ENCODE assay signal across 8 cellular contexts in the genomic region with DNA sequence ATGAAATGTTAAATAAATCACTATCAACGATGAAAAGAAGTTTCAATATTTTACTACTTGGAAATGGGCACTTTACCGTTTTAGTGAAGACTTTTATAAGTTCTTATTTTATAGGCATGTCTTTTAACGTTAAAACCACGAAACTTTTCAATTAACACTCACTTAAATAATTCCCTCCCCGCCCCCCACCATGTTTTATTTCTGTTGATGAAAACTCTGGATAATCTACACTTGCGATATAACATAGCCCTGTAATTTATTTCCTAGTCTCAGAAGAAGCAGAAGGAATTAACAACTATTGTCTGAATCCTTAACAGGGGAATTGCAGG. TPM values are rescaled to one million over a fixed set of nuclear protein-coding genes. Genes with fewer than 3 reads are reported as not detected.
A peak's percentile ranks its signal among the peaks of the same experiment; 100 is the strongest.
DNase-seq lines count a peak whose midpoint lies in the region; ATAC-seq and TF ChIP-seq lines count a peak whose summit lies in the region.

No MANE protein-coding gene starts in this region.

- H2AK5ac ChIP-seq in mesendoderm (ENCODE audit: low read length), result no peak overlapping the region

- H3K27me3 ChIP-seq in mammary epithelial cell (ENCODE audit: insufficient read depth, low read length), result no peaks in the 10 kb centered on the region
- H3K27me3 ChIP-seq in mesendoderm (ENCODE audit: insufficient read depth, low read length, poor library complexity), result no peaks in the 10 kb centered on the region
- H3K27me3 ChIP-seq in thymus (ENCODE audit: control insufficient read depth, insufficient read depth), result no peaks in the 10 kb centered on the region

- CTCF ChIA-PET in mammary epithelial cell (lab: Charles Lee; ENCODE audit: low non-redundant PET), result no interaction called here

- H3K79me1 ChIP-seq in mesendoderm (ENCODE audit: low read length), result no peaks in the 10 kb centered on the region

- no peak overlapping the region for H3K56ac ChIP-seq in mesendoderm (ENCODE audit: low read length)

- H3K4me3 Mint-ChIP-seq in activated T-cell treated with anti-CD3 and anti-CD28 coated beads, Interleukin-2, amount 50 U/mL, for 72 hours, result peak overlapping the region; percentile 87 to 99

- no peaks in the 10 kb centered on the region for H3K27me3 Mint-ChIP-seq in activated T-cell treated with anti-CD3 and anti-CD28 coated beads, Interleukin-2, amount 50 U/mL, for 72 hours (ENCODE audit: low read depth)

- DNase-seq in activated T-cell treated with anti-CD3 and anti-CD28 coated beads, Interleukin-2, amount 50 U/mL, for 72 hours, result no peak
- DNase-seq in activated T-cell treated with anti-CD3 and anti-CD28 coated beads, Interleukin-2, amount 50 U/mL, for 1 hour, result no peak
- DNase-seq in mammary epithelial cell, result no peak
- DNase-seq in mesendoderm, result no peak
- DNase-seq in islet precursor cell, result no peak
- DNase-seq in DMS79 (lab: John Stamatoyannopoulos, UW), result no peak
- DNase-seq in RPMI8226, result no peak

- in situ Hi-C loops in mammary epithelial cell (cut with MboI; ENCODE audit: low sequenced_read_pairs in 2 of 2), result no loop called here

- H3K9me3 ChIP-seq in mammary epithelial cell (replicated peaks; ENCODE audit: insufficient read depth, low read length) (peaks cover 8% of the 10 kb centered on the region), thymus (ENCODE audit: control insufficient read depth) (no peaks in the 10 kb centered on the region)

- H2BK120ac ChIP-seq in mesendoderm (ENCODE audit: low read depth, low read length), result no peak overlapping the region

- H3K4me1 ChIP-seq in mammary epithelial cell (ENCODE audit: insufficient read depth, low read length) (no peaks in the 10 kb centered on the region), mesendoderm (ENCODE audit: control insufficient read depth, low read depth, low read length) (no peaks in the 10 kb centered on the region), thymus (ENCODE audit: control insufficient read depth, insufficient read depth, low read length) (no peaks in the 10 kb centered on the region)

- H3K36me3 ChIP-seq in mammary epithelial cell (ENCODE audit: insufficient read depth, low read length), result no peaks in the 10 kb centered on the region
- H3K36me3 ChIP-seq in mesendoderm (ENCODE audit: control insufficient read depth, insufficient read depth, low read length), result no peaks in the 10 kb centered on the region
- H3K36me3 ChIP-seq in thymus (ENCODE audit: control insufficient read depth, insufficient read depth), result no peaks in the 10 kb centered on the region

- no peak overlapping the region for H3K27ac Mint-ChIP-seq in activated T-cell treated with anti-CD3 and anti-CD28 coated beads, Interleukin-2, amount 50 U/mL, for 72 hours

- H3K4me3 ChIP-seq in mammary epithelial cell (replicated peaks in 1 of 3; ENCODE audit: insufficient read depth in 1 of 3, low read depth in 2 of 3, low read length in 3 of 3), result peak overlapping the region; percentile 61 to 82 (median 69)
- H3K4me3 ChIP-seq in mesendoderm (ENCODE audit: low read length), result no peak overlapping the region
- H3K4me3 ChIP-seq in thymus (ENCODE audit: low read length), result peak overlapping the region; percentile 50

- no peaks in the 10 kb centered on the region for H4K20me1 ChIP-seq in mammary epithelial cell (ENCODE audit: insufficient read depth, low read length)

- peak overlapping the region; percentile 99 for H2AFZ ChIP-seq in mammary epithelial cell (ENCODE audit: low read depth, low read length)

- H4K8ac ChIP-seq in mesendoderm (ENCODE audit: low read depth, low read length), result no peak overlapping the region

- WGBS in mammary epithelial cell (ENCODE audit: low coverage, missing lambda C conversion rate), result 33% methylated on average over 6 of the region's 6 CpGs
- 100% methylated on average over 1 of the region's 6 CpGs for WGBS in mesendoderm (ENCODE audit: extremely low coverage, insufficient coverage, low lambda C conversion rate)
- WGBS in thymus, result 41% methylated on average over 6 of the region's 6 CpGs

- dilution Hi-C loops in mammary epithelial cell (cut with HindIII; ENCODE audit: low sequenced_read_pairs), result loop anchor here (5.0 kb wide), 1 partner anchor 99 kb away; no protein-coding TSS in a partner anchor

- peaks cover 5% of the 10 kb centered on the region for H3K4me1 Mint-ChIP-seq in activated T-cell treated with anti-CD3 and anti-CD28 coated beads, Interleukin-2, amount 50 U/mL, for 72 hours (ENCODE audit: low read depth)

- H3K27ac ChIP-seq in mammary epithelial cell (ENCODE audit: insufficient read depth, low read depth, low read length) (no peak overlapping the region), mesendoderm (ENCODE audit: low read depth, low read length) (no peak overlapping the region), thymus (ENCODE audit: low read depth) (no peak overlapping the region)

- H3K4me2 ChIP-seq in mammary epithelial cell (ENCODE audit: insufficient read depth, low read depth, low read length), result peak overlapping the region; percentile 79
- H3K4me2 ChIP-seq in mesendoderm (ENCODE audit: low read length), result no peak overlapping the region

- peaks cover 16 to 20% of the 10 kb centered on the region in 2 donors for H3K9me3 Mint-ChIP-seq in activated T-cell treated with anti-CD3 and anti-CD28 coated beads, Interleukin-2, amount 50 U/mL, for 72 hours

- H2BK5ac ChIP-seq in mesendoderm (ENCODE audit: low read length), result no peak overlapping the region

- no TSS peak for BruUV-seq in mammary epithelial cell (replicated peaks; lab: Mats Ljungman, UMichigan)

- H3K9ac ChIP-seq in mammary epithelial cell (ENCODE audit: insufficient read depth, low read length), result no peak overlapping the region
- no peak overlapping the region for H3K9ac ChIP-seq in mesendoderm (ENCODE audit: low read length)

- H3K79me2 ChIP-seq in mammary epithelial cell (ENCODE audit: insufficient read depth, low read length) (no peaks in the 10 kb centered on the region), mesendoderm (ENCODE audit: control insufficient read depth, insufficient read depth, low read length) (no peaks in the 10 kb centered on the region)

- H4K5ac ChIP-seq in mesendoderm (ENCODE audit: low read length), result peak overlapping the region; percentile 47

- no peak overlapping the region for H3K23ac ChIP-seq in mesendoderm (ENCODE audit: low read length)

- no peak overlapping the region for H3K4ac ChIP-seq in mesendoderm (ENCODE audit: low read depth, low read length)

- H2BK15ac ChIP-seq in mesendoderm (replicated peaks; ENCODE audit: low read depth), result no peak overlapping the region

- peaks cover 18 to 21% of the 10 kb centered on the region in 2 donors for H3K36me3 Mint-ChIP-seq in activated T-cell treated with anti-CD3 and anti-CD28 coated beads, Interleukin-2, amount 50 U/mL, for 72 hours (ENCODE audit: insufficient read depth in 2 of 2)

- no peak overlapping the region for H3K18ac ChIP-seq in mesendoderm (ENCODE audit: low read length)

- no peak for ATAC-seq in activated T-cell treated with anti-CD3 and anti-CD28 coated beads, Interleukin-2, amount 50 U/mL, for 72 hours (replicated peaks in 1 of 2)

- TF ChIP-seq CTCF in mammary epithelial cell (conservative IDR thresholded peaks at IDR 0.05 in 1 of 2, IDR thresholded peaks at IDR 0.05 in 1 of 2; ENCODE audit: extremely low read depth in 1 of 2, insufficient read depth in 1 of 2, low read depth in 1 of 2, low read length in 2 of 2), result no peak

- intact Hi-C loops in mammary epithelial cell (cut with micrococcal nuclease), result loop anchor here (1.0 kb wide), 3 partner anchors 189 to 260 kb away; partner anchors contain the start of genes ZNF226, ZNF227 and ZNF234

RNA-seq across cellular contexts. Expression of gene ZNF285, which starts 0.3 kb away (rescaled TPM):
- total RNA-seq in activated T-cell treated with anti-CD3 and anti-CD28 coated beads, Interleukin-2, amount 50 U/mL, for 72 hours, result 1 to 10 TPM; 1.9 to 2.2 TPM
- total RNA-seq in mammary epithelial cell, result 1 to 10 TPM; 2.7 to 2.8 TPM
- polyA plus RNA-seq in mammary epithelial cell, result 0.53 TPM
- 0.57 TPM for polyA minus RNA-seq in mammary epithelial cell
- 1.3 TPM for polyA plus RNA-seq in mesendoderm (2013, experiment 1 of 2)
- 1.2 TPM for polyA plus RNA-seq in mesendoderm (2013, experiment 2 of 2)
- 2.1 TPM for polyA plus RNA-seq in thymus

RNA-seq across cellular contexts. Expression of gene ZNF112, which starts 45.3 kb away (rescaled TPM):
- under 1 TPM in 1 of 2 donors, not detected in 1; 0.07 TPM for total RNA-seq in activated T-cell treated with anti-CD3 and anti-CD28 coated beads, Interleukin-2, amount 50 U/mL, for 72 hours
- 1 to 10 TPM; 4.7 to 6.5 TPM for total RNA-seq in mammary epithelial cell
- polyA plus RNA-seq in mammary epithelial cell (0.90 TPM), thymus (1.3 TPM)
- 1.8 TPM for polyA minus RNA-seq in mammary epithelial cell
- 1.4 TPM for polyA plus RNA-seq in mesendoderm (2013, experiment 1 of 2)
- 1.4 TPM for polyA plus RNA-seq in mesendoderm (2013, experiment 2 of 2)

RNA-seq across cellular contexts. Expression of gene ZNF229, which starts 46.5 kb away (rescaled TPM):
- total RNA-seq in activated T-cell treated with anti-CD3 and anti-CD28 coated beads, Interleukin-2, amount 50 U/mL, for 72 hours, result 1 to 10 TPM; 1.4 to 2.7 TPM
- total RNA-seq in mammary epithelial cell, result 10 to 100 TPM; 10.3 to 16.8 TPM
- polyA plus RNA-seq in mammary epithelial cell, result 3.3 TPM
- polyA minus RNA-seq in mammary epithelial cell, result 14.9 TPM
- 6.2 TPM for polyA plus RNA-seq in mesendoderm (2013, experiment 1 of 2)
- 5.9 TPM for polyA plus RNA-seq in mesendoderm (2013, experiment 2 of 2)
- polyA plus RNA-seq in thymus, result 1.5 TPM

Comparison
In these comparisons a context has a peak if more than half of its experiments do, and no peak if none do; other contexts are left out.
1. RNA of gene ZNF112, which starts 45.3 kb away (total RNA-seq): 4.7 to 6.5 TPM in mammary epithelial cell; 0.07 TPM in activated T-cell treated with anti-CD3 and anti-CD28 coated beads, Interleukin-2, amount 50 U/mL, for 72 hours; every median in the first group is over 4 times any median in the second.